Comparison of ENCODE assay signal across 10 cellular contexts in genomic region chr11:46896719-46897406, GRCh38. TPM values are rescaled to one million over a fixed set of nuclear protein-coding genes. Genes with fewer than 3 reads are reported as not detected.
DNase-seq lines count a peak whose midpoint lies in the region; ATAC-seq, FAIRE-seq and TF ChIP-seq lines count a peak whose summit lies in the region.
"Had no signal": no experiment of that assay in that cellular context is flagged by ENCODE, and none has a peak within 500 bp of the region (broad histone marks: within the 10 kb centered on the region; RNA-seq: fewer than 3 reads in every experiment).

No MANE protein-coding gene starts in this region.

- no peak for FAIRE-seq in HTR-8/SVneo (lab: Jason Lieb, UNC)

- CTCF ChIA-PET in Panc1 (lab: Charles Lee): no interaction called here

- DNase-seq in DMS153 treated with DMSO at 0.1 percent for 48 hours (lab: John Stamatoyannopoulos, UW; ENCODE audit: unreplicated experiment) (peak; percentile 56), HTR-8/SVneo (ENCODE audit: insufficient read length, low spot score) (peak; percentile 32), Panc1 (ENCODE audit: low read depth, low spot score) (no peak), fibroblast of mammary gland (ENCODE audit: low read depth) (peak; percentile 49), stomach (no peak)
- DNase-seq in stimulated activated CD4-positive, alpha-beta T cell treated with anti-CD3 and anti-CD28 coated beads, Interleukin-1b, Interleukin-23, amount 100 ng/mL, for 48 hours: no peak
- no peak for DNase-seq in NK-92 treated with Interleukin-12 subunit alpha and Interleukin-12 subunit beta, amount 100 ng/mL, for 24 hours (lab: John Stamatoyannopoulos, UW)
- DNase-seq: heart left ventricle had no signal

- POLR2A ChIA-PET in Panc1 (lab: Charles Lee): no interaction called here

- H3K27ac ChIP-seq in Panc1 (ENCODE audit: low read length) (no peak overlapping the region), stomach (no peak overlapping the region)

- no TSS peak for BruUV-seq in Panc1 (replicated peaks; lab: Mats Ljungman, UMichigan)

- TF ChIP-seq EP300 in stomach (IDR thresholded peaks at IDR 0.05): no peak

- H3K9me3 ChIP-seq in Panc1 (ENCODE audit: control insufficient read depth, insufficient read depth, low read depth, low read length) (no peaks in the 10 kb centered on the region), stomach (no peaks in the 10 kb centered on the region)
- H3K9me3 ChIP-seq: heart left ventricle had no signal

- intact Hi-C loops in Panc1 (cut with micrococcal nuclease; ENCODE audit: unreplicated experiment) (no loop called here), stomach (cut with DNase I; ENCODE audit: low total_unique reads) (no loop called here)

- WGBS in stomach, 5 donors: 90 to 97% (median 93%) methylated on average over 10 of the region's 10 CpGs

- no peak overlapping the region for H3K4me3 ChIP-seq in Panc1 (ENCODE audit: low read depth in 2 of 2, low read length in 2 of 2)
- no peak overlapping the region for H3K4me3 ChIP-seq in fibroblast of mammary gland (ENCODE audit: control insufficient read depth, low read depth, low read length)
- H3K4me3 ChIP-seq in stomach: no peak overlapping the region
- H3K4me3 ChIP-seq: heart left ventricle had no signal

- in situ Hi-C loops in Panc1 (cut with HindIII; ENCODE audit: low pct_unique_long_range_greater_than_20kb, low sequenced_read_pairs): no loop called here

- TF ChIP-seq CTCF in Panc1 (IDR thresholded peaks at IDR 0.05): no peak; the same call in 1 of the 2 replicates
- peak; percentile 18 for TF ChIP-seq CTCF in fibroblast of mammary gland (conservative IDR thresholded peaks at IDR 0.05; ENCODE audit: control insufficient read depth, insufficient read depth, low read depth, low read length)
- TF ChIP-seq CTCF in stomach (IDR thresholded peaks at IDR 0.05): no peak

- peak; percentile 61 for ATAC-seq in Panc1
- no peak for ATAC-seq in GM18867 (IDR thresholded peaks at IDR 0.05; ENCODE audit: unreplicated experiment)

- no peak for TF ChIP-seq POLR2A in stomach (IDR thresholded peaks at IDR 0.05)

- H3K4me1 ChIP-seq in Panc1 (ENCODE audit: control insufficient read depth, insufficient read depth, low read length): no peaks in the 10 kb centered on the region
- H3K4me1 ChIP-seq in stomach: peaks cover 0 to 27% (median 14%) of the 10 kb centered on the region in 4 donors

- H3K27me3 ChIP-seq in Panc1 (ENCODE audit: control insufficient read depth, insufficient read depth, low read length): no peaks in the 10 kb centered on the region
- no peaks in the 10 kb centered on the region for H3K27me3 ChIP-seq in stomach
- H3K27me3 ChIP-seq: heart left ventricle had no signal

- H3K36me3 ChIP-seq in Panc1 (ENCODE audit: control insufficient read depth, insufficient read depth, low read length): no peaks in the 10 kb centered on the region
- H3K36me3 ChIP-seq in stomach: peaks cover 7 to 66% (median 46%) of the 10 kb centered on the region in 4 donors

RNA-seq across cellular contexts. Expression of gene LRP4, which starts 21.5 kb away (rescaled TPM):
- 11.7 TPM for total RNA-seq in Panc1 (2021; ENCODE audit: unreplicated experiment)
- 8.8 TPM for polyA plus RNA-seq in Panc1 (2012; ENCODE audit: insufficient read length)
- total RNA-seq in stomach: 10 to 100 TPM in 4 of 5 donors, 1 to 10 TPM in 1; 2.0 to 29.2 (median 16.5) TPM
- 1 to 10 TPM; 2.1 to 3.1 (median 2.9) TPM for polyA plus RNA-seq in stomach
- polyA plus RNA-seq: IgD-negative memory B cell had no signal

RNA-seq across cellular contexts. Expression of gene CSTPP1, which starts 39.7 kb away (rescaled TPM):
- total RNA-seq in Panc1 (2021; ENCODE audit: unreplicated experiment) (29.0 TPM), stomach (100 to 1,000 TPM in 1 of 5 donors, 10 to 100 TPM in 4; 32.7 to 146 (median 46.6) TPM)
- polyA plus RNA-seq in Panc1 (2012; ENCODE audit: insufficient read length): 37.3 TPM
- 10 to 100 TPM; 16.4 to 26.0 (median 20.5) TPM for polyA plus RNA-seq in stomach

RNA-seq across cellular contexts. Expression of gene CKAP5, which starts 50.8 kb away (rescaled TPM):
- total RNA-seq in Panc1 (2021; ENCODE audit: unreplicated experiment) (191 TPM), stomach (100 to 1,000 TPM in 2 of 5 donors, 10 to 100 TPM in 3; 35.4 to 327 (median 58.9) TPM)
- 81.8 TPM for polyA plus RNA-seq in Panc1 (2012; ENCODE audit: insufficient read length)
- polyA plus RNA-seq in stomach: 1 to 10 TPM; 7.3 to 8.0 (median 7.6) TPM

Comparison
In these comparisons a context has a peak if more than half of its experiments do, and no peak if none do; other contexts are left out.
1. DNase-seq: peak in DMS153 treated with DMSO at 0.1 percent for 48 hours (single experiment), HTR-8/SVneo (single experiment) and fibroblast of mammary gland (single experiment); none in Panc1 (single experiment), stomach (single experiment), stimulated activated CD4-positive, alpha-beta T cell treated with anti-CD3 and anti-CD28 coated beads, Interleukin-1b, Interleukin-23, amount 100 ng/mL, for 48 hours (single experiment) and NK-92 treated with Interleukin-12 subunit alpha and Interleukin-12 subunit beta, amount 100 ng/mL, for 24 hours (single experiment).